ENCODE assay signal across 18 cellular contexts in the genomic region with DNA sequence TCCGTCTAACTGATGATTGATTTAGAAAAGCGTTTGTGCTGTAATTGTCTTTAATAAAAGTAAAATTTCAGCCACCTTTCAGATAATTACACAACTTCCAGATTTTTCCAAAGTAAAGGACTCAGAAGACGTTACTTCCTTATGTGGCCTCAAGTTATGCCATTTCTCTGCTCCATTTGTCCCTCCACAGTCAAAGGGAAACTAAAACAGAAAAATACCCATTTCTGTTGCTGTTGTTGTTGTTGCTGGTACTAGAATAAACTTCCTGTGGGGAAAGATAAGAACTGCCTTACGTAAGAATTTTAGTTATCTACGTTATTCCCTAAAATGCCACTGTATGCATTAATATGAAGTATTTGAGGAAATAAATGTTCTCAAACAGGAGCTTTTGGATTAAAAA.
A peak's percentile ranks its signal among the peaks of the same experiment; 100 is the strongest.
DNase-seq lines count a peak whose midpoint lies in the region; ATAC-seq, FAIRE-seq and TF ChIP-seq lines count a peak whose summit lies in the region.
"Had no signal": no experiment of that assay in that cellular context is flagged by ENCODE, and none has a peak within 500 bp of the region (broad histone marks: within the 10 kb centered on the region; RNA-seq: fewer than 3 reads in every experiment).

No MANE protein-coding gene starts in this region.

- H3K36me3 Mint-ChIP-seq in MCF 10A (ENCODE audit: insufficient read depth, unreplicated experiment), result peaks cover 50% of the 10 kb centered on the region
- H3K36me3 Mint-ChIP-seq: activated naive CD8-positive, alpha-beta T cell treated with anti-CD3 and anti-CD28 coated beads for 36 hours; naive B cell had no signal

- POLR2A ChIA-PET in MCF 10A (lab: Yijun Ruan, JAX), result interaction anchor here (0.6 to 1.7 kb wide), 7 partner anchors 37 to 693 kb away, joined by 3 to 11 read pairs (median 3); partner anchors contain the start of gene P3H2

- no peak overlapping the region for H3K9ac ChIP-seq in keratinocyte (ENCODE audit: control insufficient read depth, extremely low read depth, insufficient read depth, low read length)

- H3K27ac Mint-ChIP-seq in MCF 10A (ENCODE audit: low read depth, unreplicated experiment), result no peak overlapping the region
- H3K27ac Mint-ChIP-seq: activated B cell treated with CpG ODN at 0.5 μM for 24 hours; activated CD4-positive, alpha-beta memory T cell treated with anti-CD3 and anti-CD28 coated beads, Interleukin-2, amount 10 ng/mL, durations not matched to agents 7 days and 5 days; activated naive CD8-positive, alpha-beta T cell treated with anti-CD3 and anti-CD28 coated beads for 36 hours; naive B cell; stimulated activated naive CD8-positive, alpha-beta T cell treated with anti-CD3 and anti-CD28 coated beads, Interleukin-15, Interleukin-2, amounts not matched to agents 100 ng/mL and 50 ng/mL, for 24 hours; T-helper 1 cell treated with Interleukin-12 subunit alpha and Interleukin-12 subunit beta and Interleukin-4 antibody, amounts not matched to agents 30 μg/mL and 1 μg/mL, for 36 hours had no signal

- H3K9me1 ChIP-seq in keratinocyte (ENCODE audit: control insufficient read depth, extremely low read depth, insufficient read depth, low read length), result no peaks in the 10 kb centered on the region

- no peaks in the 10 kb centered on the region for H3K27me3 Mint-ChIP-seq in MCF 10A (ENCODE audit: insufficient read depth, unreplicated experiment)
- H3K27me3 Mint-ChIP-seq: activated B cell treated with CpG ODN at 0.5 μM for 24 hours had no signal

- no peaks in the 10 kb centered on the region for H3K4me1 ChIP-seq in keratinocyte (ENCODE audit: control insufficient read depth, extremely low read depth, insufficient read depth, low read length)
- H3K4me1 ChIP-seq: pancreas had no signal

- peaks cover 5 to 23% of the 10 kb centered on the region in 2 experiments for H3K36me3 ChIP-seq in keratinocyte (ENCODE audit: control insufficient read depth in 2 of 2, extremely low read depth in 1 of 2, insufficient read depth in 2 of 2, low read length in 2 of 2)
- H3K36me3 ChIP-seq: brain microvascular endothelial cell, pancreas had no signal

- no peak overlapping the region for H3K4me3 Mint-ChIP-seq in MCF 10A (ENCODE audit: unreplicated experiment)
- H3K4me3 Mint-ChIP-seq: activated B cell treated with CpG ODN at 0.5 μM for 24 hours; activated CD4-positive, alpha-beta memory T cell treated with anti-CD3 and anti-CD28 coated beads, Interleukin-2, amount 10 ng/mL, durations not matched to agents 7 days and 5 days; activated naive CD8-positive, alpha-beta T cell treated with anti-CD3 and anti-CD28 coated beads for 36 hours; naive B cell; stimulated activated naive CD8-positive, alpha-beta T cell treated with anti-CD3 and anti-CD28 coated beads, Interleukin-15, Interleukin-2, amounts not matched to agents 100 ng/mL and 50 ng/mL, for 24 hours; T-helper 1 cell treated with Interleukin-12 subunit alpha and Interleukin-12 subunit beta and Interleukin-4 antibody, amounts not matched to agents 30 μg/mL and 1 μg/mL, for 36 hours had no signal

- H3K4me1 Mint-ChIP-seq in MCF 10A (ENCODE audit: insufficient read depth, unreplicated experiment), result no peaks in the 10 kb centered on the region
- H3K4me1 Mint-ChIP-seq: activated B cell treated with CpG ODN at 0.5 μM for 24 hours, naive B cell had no signal

- dilution Hi-C loops in keratinocyte (cut with MboI; ENCODE audit: extremely low pct_ligation_motif_present, low sequenced_read_pairs), result loop anchor here (25.0 kb wide), 1 partner anchor 245 kb away; no protein-coding TSS in a partner anchor

- H4K20me1 ChIP-seq in keratinocyte (ENCODE audit: control insufficient read depth, extremely low read depth, insufficient read depth, low read length), result no peaks in the 10 kb centered on the region

- CTCF ChIA-PET in MCF 10A (lab: Yijun Ruan, JAX), result interaction anchor here (0.6 to 8.8 kb wide), 19 partner anchors 11 to 610 kb away, joined by 3 to 74 read pairs (median 4); partner anchors contain the start of gene P3H2

- FAIRE-seq in keratinocyte (lab: Jason Lieb, UNC), result peak; percentile 23

- DNase-seq in keratinocyte (ENCODE audit: low read depth, low spot score), result no peak
- no peak for DNase-seq in MCF 10A (ENCODE audit: unreplicated experiment)
- DNase-seq in mucosa of gallbladder (ENCODE audit: low spot score), result no peak
- DNase-seq: activated B cell treated with CpG ODN at 0.5 μM for 24 hours; activated CD4-positive, alpha-beta memory T cell treated with anti-CD3 and anti-CD28 coated beads, Interleukin-2, amount 10 ng/mL, durations not matched to agents 7 days and 5 days; activated naive CD8-positive, alpha-beta T cell treated with anti-CD3 and anti-CD28 coated beads for 36 hours; kidney; naive B cell had no signal

- H3K27ac ChIP-seq in keratinocyte (ENCODE audit: control insufficient read depth, insufficient read depth, low read length), result no peak overlapping the region
- H3K27ac ChIP-seq: brain microvascular endothelial cell, hepatocyte, pancreas, PC-9 had no signal

- intact Hi-C loops in MCF 10A (cut with micrococcal nuclease), result loop anchor here (1.0 kb wide), 4 partner anchors 50 to 417 kb away; no protein-coding TSS in a partner anchor

- no TSS peak for BruUV-seq in MCF 10A (replicated peaks; lab: Mats Ljungman, UMichigan)

- no peaks in the 10 kb centered on the region for H3K27me3 ChIP-seq in keratinocyte (ENCODE audit: control insufficient read depth, extremely low read depth, insufficient read depth, low read length)
- H3K27me3 ChIP-seq: brain microvascular endothelial cell, hepatocyte, pancreas had no signal

- no peak overlapping the region for H2AFZ ChIP-seq in keratinocyte (ENCODE audit: control insufficient read depth, low read length)
- H2AFZ ChIP-seq: hepatocyte, PC-9 had no signal

- no peaks in the 10 kb centered on the region for H3K79me2 ChIP-seq in keratinocyte (ENCODE audit: control insufficient read depth, insufficient read depth, low read length)
- H3K79me2 ChIP-seq: hepatocyte had no signal

- ATAC-seq in GM19043 (IDR thresholded peaks at IDR 0.05; ENCODE audit: low read depth, unreplicated experiment) (peak; percentile 54), GM21723 (IDR thresholded peaks at IDR 0.05; ENCODE audit: unreplicated experiment) (peak; percentile 72), HG03066 (IDR thresholded peaks at IDR 0.05; ENCODE audit: low read depth, unreplicated experiment) (peak; percentile 58), HG03139 (IDR thresholded peaks at IDR 0.05; ENCODE audit: unreplicated experiment) (no peak)

- no peak overlapping the region for H3K4me3 ChIP-seq in keratinocyte (ENCODE audit: control insufficient read depth in 2 of 3, extremely low read depth in 1 of 3, insufficient read depth in 2 of 3, low read depth in 1 of 3, low read length in 3 of 3)
- H3K4me3 ChIP-seq: hepatocyte, pancreas, PC-9 had no signal

- H3K9me3 Mint-ChIP-seq in MCF 10A (ENCODE audit: unreplicated experiment), result no peaks in the 10 kb centered on the region
- H3K9me3 Mint-ChIP-seq: activated B cell treated with CpG ODN at 0.5 μM for 24 hours; activated CD4-positive, alpha-beta memory T cell treated with anti-CD3 and anti-CD28 coated beads, Interleukin-2, amount 10 ng/mL, durations not matched to agents 7 days and 5 days; activated naive CD8-positive, alpha-beta T cell treated with anti-CD3 and anti-CD28 coated beads for 36 hours; naive B cell; stimulated activated naive CD8-positive, alpha-beta T cell treated with anti-CD3 and anti-CD28 coated beads, Interleukin-15, Interleukin-2, amounts not matched to agents 100 ng/mL and 50 ng/mL, for 24 hours; T-helper 1 cell treated with Interleukin-12 subunit alpha and Interleukin-12 subunit beta and Interleukin-4 antibody, amounts not matched to agents 30 μg/mL and 1 μg/mL, for 36 hours had no signal

- TF ChIP-seq CTCF in keratinocyte (optimal IDR thresholded peaks at IDR 0.05 in 1 of 3, IDR thresholded peaks at IDR 0.05 in 1 of 3, conservative IDR thresholded peaks at IDR 0.05 in 1 of 3; ENCODE audit: extremely low read depth in 1 of 3, insufficient read depth in 2 of 3, low read length in 3 of 3) (no peak), MCF 10A (IDR thresholded peaks at IDR 0.05; ENCODE audit: unreplicated experiment) (no peak)

- no peak overlapping the region for H3K4me2 ChIP-seq in keratinocyte (ENCODE audit: control insufficient read depth, extremely low read depth, insufficient read depth, low read depth, low read length)
- H3K4me2 ChIP-seq: hepatocyte, PC-9 had no signal

- no peaks in the 10 kb centered on the region for H3K9me3 ChIP-seq in keratinocyte (ENCODE audit: control insufficient read depth, low read depth, low read length)
- H3K9me3 ChIP-seq: pancreas had no signal
